In the genomic region with DNA sequence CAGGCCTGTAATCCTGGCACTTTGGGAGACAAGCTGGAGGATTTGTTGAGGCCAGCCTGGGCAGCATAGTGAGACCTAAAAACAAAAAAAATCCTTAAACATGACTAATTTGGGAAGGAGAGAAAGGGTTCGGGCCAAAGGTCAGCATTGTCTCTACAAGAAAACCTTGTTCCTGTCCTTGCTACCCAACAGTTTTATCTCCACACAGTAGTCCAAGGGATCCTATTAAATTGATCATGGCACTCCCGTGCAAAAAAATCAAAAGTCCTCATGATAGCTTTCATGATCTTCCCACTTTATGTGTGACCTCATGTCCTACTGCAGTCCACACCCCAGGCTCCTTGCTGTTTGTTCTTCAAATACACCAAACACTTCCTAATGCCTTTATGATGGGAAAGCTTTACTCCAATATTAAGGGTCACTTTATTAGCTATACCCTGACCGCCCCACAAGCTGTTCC, we compare ENCODE assay signal across 1 cellular context.
A peak's percentile ranks its signal among the peaks of the same experiment; 100 is the strongest.
TF ChIP-seq lines count a peak whose summit lies in the region.

No MANE protein-coding gene starts in this region.

TF ChIP-seq in HCT116, 20 proteins besides CTCF, POLR2A, EP300 and RAD21:
- TF ChIP-seq SP1 (IDR thresholded peaks at IDR 0.05; ENCODE audit: low read depth) (0 out of 2 replicates have a peak, but pooled peaks have one; percentile 4), POLR2AphosphoS5 (IDR thresholded peaks at IDR 0.05; ENCODE audit: low read depth, low read length) (peak; percentile 67), SRF (IDR thresholded peaks at IDR 0.05; ENCODE audit: low read depth) (no peak), EZH2 (IDR thresholded peaks at IDR 0.05) (no peak)
